Comparison of ENCODE assay signal across 17 cellular contexts in the genomic region with DNA sequence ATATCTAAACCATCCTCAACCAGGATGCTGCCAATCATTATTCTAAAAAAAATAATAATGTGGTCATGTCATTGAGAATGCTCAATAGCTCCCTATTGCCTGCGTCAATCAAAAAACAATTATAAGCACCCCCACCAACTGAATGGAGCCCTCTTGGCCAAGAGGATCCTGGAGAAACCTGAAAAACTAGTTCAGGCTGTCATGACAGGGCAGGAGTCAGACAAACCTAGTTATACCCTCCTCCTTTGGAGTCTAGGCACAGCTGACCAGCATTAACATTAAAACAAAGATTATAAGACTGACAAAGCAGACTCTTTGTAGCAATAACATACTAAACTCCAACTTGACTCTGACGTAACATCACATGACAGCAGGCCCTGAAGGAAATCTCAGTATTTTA.
"Had no signal": no experiment of that assay in that cellular context is flagged by ENCODE, and none has a peak within 500 bp of the region (broad histone marks: within the 10 kb centered on the region; RNA-seq: fewer than 3 reads in every experiment).

No MANE protein-coding gene starts in this region.

- ATAC-seq: activated CD8-positive, alpha-beta T cell treated with anti-CD3 and anti-CD28 coated beads for 36 hours; activated T-cell treated with anti-CD3 and anti-CD28 coated beads, Interleukin-2, amount 50 U/mL, for 4 hours; natural killer cell treated with Interleukin-12 subunit alpha and Interleukin-12 subunit beta and Interleukin-15 and Interleukin-18, amount 100 ng/mL, for 72 hours; stimulated activated naive B cell treated with anti-CD40 and anti-IgM and Interleukin-4, amounts not matched to agents 10 μg/mL and 1 μg/mL and 100 μg/mL, for 72 hours; T-helper 17 cell had no signal

- H3K27me3 ChIP-seq: cardiac muscle cell, tibial nerve had no signal

- H3K4me1 Mint-ChIP-seq: memory B cell; stimulated activated naive B cell treated with anti-CD40 and anti-IgM and Interleukin-4, amounts not matched to agents 10 μg/mL and 1 μg/mL and 100 μg/mL, for 72 hours; T-helper 17 cell had no signal

- DNase-seq: activated CD4-positive, alpha-beta T cell treated with anti-CD3 and anti-CD28 coated beads for 4 hours; activated CD8-positive, alpha-beta T cell treated with anti-CD3 and anti-CD28 coated beads for 36 hours; activated effector memory CD4-positive, alpha-beta T cell treated with Interleukin-2 at 50 U/mL for 16 hours; activated naive CD4-positive, alpha-beta T cell treated with anti-CD3 and anti-CD28 coated beads, Interleukin-2, amount 50 U/mL, for 16 hours; activated T-cell treated with anti-CD3 and anti-CD28 coated beads, Interleukin-2, amount 50 U/mL, for 4 hours; erythroblast; left ventricle myocardium inferior; stimulated activated CD4-positive, alpha-beta T cell treated with anti-CD3 and anti-CD28 coated beads, Interleukin-15, amount 100 ng/mL, for 24 hours; stimulated activated CD4-positive, alpha-beta T cell treated with anti-CD3 and anti-CD28 coated beads, Interleukin-4, amount 100 ng/mL, for 1 hour; stimulated activated naive B cell treated with anti-CD40 and anti-IgM and Interleukin-4, amounts not matched to agents 10 μg/mL and 1 μg/mL and 100 μg/mL, for 72 hours; T-helper 17 cell; WERI-Rb-1 had no signal

- H3K27ac Mint-ChIP-seq: activated CD8-positive, alpha-beta T cell treated with anti-CD3 and anti-CD28 coated beads for 36 hours; memory B cell; natural killer cell treated with Interleukin-12 subunit alpha and Interleukin-12 subunit beta and Interleukin-15 and Interleukin-18, amount 100 ng/mL, for 72 hours; stimulated activated naive B cell treated with anti-CD40 and anti-IgM and Interleukin-4, amounts not matched to agents 10 μg/mL and 1 μg/mL and 100 μg/mL, for 72 hours; T-helper 17 cell had no signal

- H3K4me1 ChIP-seq: tibial nerve had no signal

- H3K36me3 ChIP-seq: cardiac muscle cell, left ventricle myocardium inferior, tibial nerve, WERI-Rb-1 had no signal

- H3K9me3 Mint-ChIP-seq: activated CD8-positive, alpha-beta T cell treated with anti-CD3 and anti-CD28 coated beads for 36 hours; activated T-cell treated with anti-CD3 and anti-CD28 coated beads, Interleukin-2, amount 50 U/mL, for 4 hours; memory B cell; natural killer cell treated with Interleukin-12 subunit alpha and Interleukin-12 subunit beta and Interleukin-15 and Interleukin-18, amount 100 ng/mL, for 72 hours; stimulated activated naive B cell treated with anti-CD40 and anti-IgM and Interleukin-4, amounts not matched to agents 10 μg/mL and 1 μg/mL and 100 μg/mL, for 72 hours had no signal

- H3K9me3 ChIP-seq: left ventricle myocardium inferior, tibial nerve had no signal

- H3K4me3 Mint-ChIP-seq: activated CD8-positive, alpha-beta T cell treated with anti-CD3 and anti-CD28 coated beads for 36 hours; activated T-cell treated with anti-CD3 and anti-CD28 coated beads, Interleukin-2, amount 50 U/mL, for 4 hours; memory B cell; natural killer cell treated with Interleukin-12 subunit alpha and Interleukin-12 subunit beta and Interleukin-15 and Interleukin-18, amount 100 ng/mL, for 72 hours; stimulated activated naive B cell treated with anti-CD40 and anti-IgM and Interleukin-4, amounts not matched to agents 10 μg/mL and 1 μg/mL and 100 μg/mL, for 72 hours; T-helper 17 cell had no signal

- H3K27ac ChIP-seq: cardiac muscle cell, left ventricle myocardium inferior, skin epidermis, tibial nerve, WERI-Rb-1 had no signal

- H3K4me3 ChIP-seq: cardiac muscle cell, left ventricle myocardium inferior, skin epidermis, tibial nerve had no signal

- H3K36me3 Mint-ChIP-seq: memory B cell; natural killer cell treated with Interleukin-12 subunit alpha and Interleukin-12 subunit beta and Interleukin-15 and Interleukin-18, amount 100 ng/mL, for 72 hours; stimulated activated naive B cell treated with anti-CD40 and anti-IgM and Interleukin-4, amounts not matched to agents 10 μg/mL and 1 μg/mL and 100 μg/mL, for 72 hours had no signal
